Comparison of ENCODE assay signal across 14 cellular contexts in the genomic region with DNA sequence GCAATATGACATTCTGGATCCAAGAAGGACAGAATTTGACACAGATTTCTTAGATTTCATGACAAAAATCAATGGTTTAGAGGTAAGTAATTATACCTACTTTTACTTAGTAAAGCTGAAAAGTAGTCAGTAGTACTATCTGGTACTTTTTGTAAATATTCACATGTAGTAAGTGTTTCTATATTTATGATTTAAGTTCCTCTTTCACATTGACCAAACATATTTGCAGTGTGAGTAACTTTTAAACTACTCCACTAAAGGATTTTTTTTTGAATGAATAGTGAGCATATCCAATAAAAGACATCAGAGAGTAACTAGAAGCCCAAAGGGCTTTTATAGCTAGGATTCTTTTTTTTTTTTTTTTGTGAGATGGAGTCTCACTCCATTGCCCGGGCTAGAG.
DNase-seq lines count a peak whose midpoint lies in the region; ATAC-seq lines count a peak whose summit lies in the region.
"Had no signal": no experiment of that assay in that cellular context is flagged by ENCODE, and none has a peak within 500 bp of the region (broad histone marks: within the 10 kb centered on the region; RNA-seq: fewer than 3 reads in every experiment).

No MANE protein-coding gene starts in this region.

- peak overlapping the region; percentile 24 for H3K27ac Mint-ChIP-seq in memory B cell
- H3K27ac Mint-ChIP-seq: activated CD4-positive, alpha-beta T cell treated with anti-CD3 and anti-CD28 coated beads for 36 hours; endodermal cell had no signal

- H3K27ac ChIP-seq in substantia nigra (ENCODE audit: low read depth, low read length, poor library complexity, severe bottlenecking) = no peak overlapping the region
- H3K27ac ChIP-seq: body of pancreas, ovary had no signal

- H3K27me3 Mint-ChIP-seq in memory B cell = no peaks in the 10 kb centered on the region

- H3K4me1 Mint-ChIP-seq in memory B cell = peaks cover 24% of the 10 kb centered on the region
- H3K4me1 Mint-ChIP-seq: endodermal cell had no signal

- ATAC-seq in GM18868 (IDR thresholded peaks at IDR 0.05; ENCODE audit: unreplicated experiment) (peak; percentile 82), HG02642 (IDR thresholded peaks at IDR 0.05; ENCODE audit: poor library complexity, unreplicated experiment) (peak; percentile 52), HG03571 (IDR thresholded peaks at IDR 0.05; ENCODE audit: unreplicated experiment) (peak; percentile 50), memory B cell (ENCODE audit: low read depth) (peak; percentile 74)
- ATAC-seq in stimulated activated naive CD8-positive, alpha-beta T cell treated with anti-CD3 and anti-CD28 coated beads, Interleukin-15, Interleukin-2, amounts not matched to agents 100 U/mL and 50 U/mL, for 24 hours = no peak
- ATAC-seq: body of pancreas had no signal

- H3K36me3 Mint-ChIP-seq in memory B cell = no peaks in the 10 kb centered on the region

- H3K9me3 Mint-ChIP-seq in memory B cell = peaks cover 1% of the 10 kb centered on the region
- H3K9me3 Mint-ChIP-seq: endodermal cell had no signal

- DNase-seq in memory B cell (ENCODE audit: low spot score in 2 of 2) = no peak
- no peak for DNase-seq in stimulated activated naive CD8-positive, alpha-beta T cell treated with anti-CD3 and anti-CD28 coated beads, Interleukin-15, Interleukin-2, amounts not matched to agents 100 U/mL and 50 U/mL, for 24 hours
- no peak for DNase-seq in NCI-H748 (lab: John Stamatoyannopoulos, UW; ENCODE audit: unreplicated experiment)
- DNase-seq in LoVo (ENCODE audit: low spot score) = no peak
- no peak for DNase-seq in substantia nigra (lab: John Stamatoyannopoulos, UW)
- DNase-seq: activated CD4-positive, alpha-beta T cell treated with anti-CD3 and anti-CD28 coated beads for 36 hours; body of pancreas; endodermal cell; NCI-H446; ovary; stimulated activated CD4-positive, alpha-beta T cell treated with anti-CD3 and anti-CD28 coated beads, Interleukin-2, amount 100 ng/mL, for 48 hours had no signal

- peak overlapping the region; percentile 67 for H3K4me3 Mint-ChIP-seq in memory B cell
- H3K4me3 Mint-ChIP-seq: activated CD4-positive, alpha-beta T cell treated with anti-CD3 and anti-CD28 coated beads for 36 hours; endodermal cell had no signal
